10 cellular contexts compared by ENCODE assay signal in the genomic region with DNA sequence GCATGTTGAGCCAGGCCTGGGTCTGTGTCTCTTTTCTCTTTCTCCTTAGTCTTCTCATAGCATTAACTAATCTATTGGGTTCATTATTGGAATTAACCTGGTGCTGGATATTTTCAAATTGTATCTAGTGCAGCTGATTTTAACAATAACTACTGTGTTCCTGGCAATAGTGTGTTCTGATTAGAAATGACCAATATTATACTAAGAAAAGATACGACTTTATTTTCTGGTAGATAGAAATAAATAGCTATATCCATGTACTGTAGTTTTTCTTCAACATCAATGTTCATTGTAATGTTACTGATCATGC. TPM values are rescaled to one million over a fixed set of nuclear protein-coding genes. Genes with fewer than 3 reads are reported as not detected.
A peak's percentile ranks its signal among the peaks of the same experiment; 100 is the strongest.
DNase-seq lines count a peak whose midpoint lies in the region; ATAC-seq and TF ChIP-seq lines count a peak whose summit lies in the region.
"Had no signal": no experiment of that assay in that cellular context is flagged by ENCODE, and none has a peak within 500 bp of the region (broad histone marks: within the 10 kb centered on the region; RNA-seq: fewer than 3 reads in every experiment).

No MANE protein-coding gene starts in this region.

- H3K4me1 ChIP-seq in endocrine pancreas (ENCODE audit: control insufficient read depth, insufficient read depth, low read length): peaks cover 8% of the 10 kb centered on the region
- peaks cover 22% of the 10 kb centered on the region for H3K4me1 ChIP-seq in vagina
- no peaks in the 10 kb centered on the region for H3K4me1 ChIP-seq in aorta (ENCODE audit: control insufficient read depth in 1 of 2, insufficient read depth in 2 of 2, low read length in 2 of 2)

- no peaks in the 10 kb centered on the region for H3K9me3 Mint-ChIP-seq in stimulated activated naive CD8-positive, alpha-beta T cell treated with anti-CD3 and anti-CD28 coated beads, Interleukin-15, Interleukin-2, amounts not matched to agents 100 ng/mL and 50 ng/mL, for 24 hours
- no peaks in the 10 kb centered on the region for H3K9me3 Mint-ChIP-seq in nephron
- H3K9me3 Mint-ChIP-seq: activated naive CD4-positive, alpha-beta T cell treated with anti-CD3 and anti-CD28 coated beads for 36 hours had no signal

- H3K27me3 Mint-ChIP-seq in stimulated activated naive CD8-positive, alpha-beta T cell treated with anti-CD3 and anti-CD28 coated beads, Interleukin-15, Interleukin-2, amounts not matched to agents 100 ng/mL and 50 ng/mL, for 24 hours: peaks cover 14% of the 10 kb centered on the region
- H3K27me3 Mint-ChIP-seq in nephron (ENCODE audit: low read depth): peaks cover 46% of the 10 kb centered on the region

- H3K36me3 ChIP-seq in endocrine pancreas (ENCODE audit: control insufficient read depth, insufficient read depth, low read length) (peaks cover 28% of the 10 kb centered on the region), vagina (peaks cover 0 to 17% of the 10 kb centered on the region in 2 donors), aorta (ENCODE audit: control insufficient read depth in 1 of 2, insufficient read depth in 2 of 2, low read length in 1 of 2) (peaks cover 0 to 2% of the 10 kb centered on the region in 2 donors)

- H3K9me3 ChIP-seq in endocrine pancreas (ENCODE audit: control insufficient read depth, low read length) (no peaks in the 10 kb centered on the region), vagina (no peaks in the 10 kb centered on the region), aorta (ENCODE audit: control insufficient read depth, low read length) (no peaks in the 10 kb centered on the region)

- intact Hi-C loops in vagina (cut with DNase I): no loop called here
- intact Hi-C loops in aorta (cut with DNase I): no loop called here

- no peaks in the 10 kb centered on the region for H3K27me3 ChIP-seq in endocrine pancreas (ENCODE audit: control insufficient read depth, insufficient read depth, low read length)
- H3K27me3 ChIP-seq in vagina: no peaks in the 10 kb centered on the region
- peaks cover 0 to 2% of the 10 kb centered on the region in 2 donors for H3K27me3 ChIP-seq in aorta (ENCODE audit: control insufficient read depth in 1 of 2, insufficient read depth in 2 of 2, low read length in 1 of 2)

- H3K27ac Mint-ChIP-seq in stimulated activated naive CD8-positive, alpha-beta T cell treated with anti-CD3 and anti-CD28 coated beads, Interleukin-15, Interleukin-2, amounts not matched to agents 100 ng/mL and 50 ng/mL, for 24 hours: no peak overlapping the region
- no peak overlapping the region for H3K27ac Mint-ChIP-seq in nephron
- H3K27ac Mint-ChIP-seq: activated naive CD4-positive, alpha-beta T cell treated with anti-CD3 and anti-CD28 coated beads for 36 hours had no signal

- no peak for TF ChIP-seq POLR2A in vagina (IDR thresholded peaks at IDR 0.05)

- no peak overlapping the region for H3K9ac ChIP-seq in endocrine pancreas (ENCODE audit: control insufficient read depth, insufficient read depth, low read length)

- no peak for TF ChIP-seq CTCF in nephron (IDR thresholded peaks at IDR 0.05; ENCODE audit: unreplicated experiment in 3 of 3)
- no peak for TF ChIP-seq CTCF in vagina (IDR thresholded peaks at IDR 0.05)

- ATAC-seq in stimulated activated naive CD8-positive, alpha-beta T cell treated with anti-CD3 and anti-CD28 coated beads, Interleukin-15, Interleukin-2, amounts not matched to agents 100 U/mL and 50 U/mL, for 24 hours: no peak
- no peak for ATAC-seq in aorta (ENCODE audit: low FRiP score)

- WGBS in aorta, 2 donors: 94 to 95% methylated on average over 1 of the region's 1 CpG

- DNase-seq in stimulated activated naive CD8-positive, alpha-beta T cell treated with anti-CD3 and anti-CD28 coated beads, Interleukin-15, Interleukin-2, amounts not matched to agents 100 U/mL and 50 U/mL, for 24 hours: no peak
- DNase-seq in vagina (ENCODE audit: extremely low spot score in 2 of 2) (no peak), DMS79 (lab: John Stamatoyannopoulos, UW) (no peak), aorta (no peak)
- DNase-seq in stimulated activated CD8-positive, alpha-beta memory T cell treated with anti-CD3 and anti-CD28 coated beads, Interleukin-4, amount 100 ng/mL, for 48 hours: no peak
- DNase-seq: activated naive CD4-positive, alpha-beta T cell treated with anti-CD3 and anti-CD28 coated beads for 36 hours; NCI-H2029 had no signal

- peak overlapping the region; percentile 88 for H3K4me3 Mint-ChIP-seq in stimulated activated naive CD8-positive, alpha-beta T cell treated with anti-CD3 and anti-CD28 coated beads, Interleukin-15, Interleukin-2, amounts not matched to agents 100 ng/mL and 50 ng/mL, for 24 hours
- H3K4me3 Mint-ChIP-seq in nephron: peak overlapping the region; percentile 56 to 87 (median 81)
- H3K4me3 Mint-ChIP-seq: activated naive CD4-positive, alpha-beta T cell treated with anti-CD3 and anti-CD28 coated beads for 36 hours had no signal

- H3K36me3 Mint-ChIP-seq in stimulated activated naive CD8-positive, alpha-beta T cell treated with anti-CD3 and anti-CD28 coated beads, Interleukin-15, Interleukin-2, amounts not matched to agents 100 ng/mL and 50 ng/mL, for 24 hours (ENCODE audit: low read depth): peaks cover 36% of the 10 kb centered on the region
- H3K36me3 Mint-ChIP-seq in nephron (ENCODE audit: low read depth): peaks cover 21% of the 10 kb centered on the region

- peaks cover 54% of the 10 kb centered on the region for H3K4me1 Mint-ChIP-seq in stimulated activated naive CD8-positive, alpha-beta T cell treated with anti-CD3 and anti-CD28 coated beads, Interleukin-15, Interleukin-2, amounts not matched to agents 100 ng/mL and 50 ng/mL, for 24 hours (ENCODE audit: low read depth)
- H3K4me1 Mint-ChIP-seq in nephron: peaks cover 43% of the 10 kb centered on the region

- H3K4me3 ChIP-seq in endocrine pancreas (ENCODE audit: control insufficient read depth, insufficient read depth, low read length) (peak overlapping the region; percentile 97), vagina (peak overlapping the region; percentile 87 to 88), aorta (ENCODE audit: low read length in 2 of 2) (no peak overlapping the region)

- no peak overlapping the region for H3K27ac ChIP-seq in vagina
- no peak overlapping the region for H3K27ac ChIP-seq in aorta (ENCODE audit: low read depth in 1 of 2, low read length in 2 of 2)

RNA-seq across cellular contexts. Expression of gene FOS, which starts 3.0 kb away (rescaled TPM):
- 884 TPM for total RNA-seq in vagina
- total RNA-seq in aorta: 1,000 to 10,000 TPM in 1 of 2 donors, 100 to 1,000 TPM in 1; 129 to 2,160 TPM
- polyA plus RNA-seq in aorta: 100 to 1,000 TPM; 154 to 504 TPM

Comparison
In these comparisons a context has a peak if more than half of its experiments do, and no peak if none do; other contexts are left out.
1. H3K4me3 ChIP-seq: peak in endocrine pancreas (single experiment) and vagina (2 of 2); none in aorta (0 of 2).